Comparison of ENCODE assay signal across 27 cellular contexts in genomic region chr20:31632503-31633338, GRCh38. TPM values are rescaled to one million over a fixed set of nuclear protein-coding genes. Genes with fewer than 3 reads are reported as not detected.
DNase-seq lines count a peak whose midpoint lies in the region; ATAC-seq, FAIRE-seq and TF ChIP-seq lines count a peak whose summit lies in the region.
"Had no signal": no experiment of that assay in that cellular context is flagged by ENCODE, and none has a peak within 500 bp of the region (broad histone marks: within the 10 kb centered on the region; RNA-seq: fewer than 3 reads in every experiment).

No MANE protein-coding gene starts in this region.

- H3K4me1 ChIP-seq in H1 (replicated peaks in 1 of 4; ENCODE audit: control insufficient read depth in 3 of 4, insufficient read depth in 4 of 4, low read length in 3 of 4) (peaks cover 0 to 2% (median 0%) of the 10 kb centered on the region in 4 experiments; a peak in 3 of 7 replicates), kidney (ENCODE audit: control insufficient read depth in 1 of 2, insufficient read depth in 1 of 2, low read depth in 1 of 2, low read length in 2 of 2) (no peaks in the 10 kb centered on the region), osteoblast (ENCODE audit: insufficient read depth, low read length) (no peaks in the 10 kb centered on the region)
- H3K4me1 ChIP-seq: BLaER1 had no signal

- no peak for TF ChIP-seq POLR2A in H1 (IDR thresholded peaks at IDR 0.05; ENCODE audit: control extremely low read depth in 1 of 2, low read depth in 2 of 2, low read length in 2 of 2)

- H2AFZ ChIP-seq in H1 (ENCODE audit: low read length) (no peak overlapping the region), osteoblast (ENCODE audit: low read length) (no peak overlapping the region)

- POLR2A ChIA-PET in H1 (lab: Charles Lee; ENCODE audit: partially characterized antibody): interaction anchor here (0.8 to 2.0 kb wide), 8 partner anchors 9 to 91 kb away, joined by 3 to 7 read pairs (median 3); partner anchors contain the start of gene ID1

- CTCF ChIA-PET in H1 (lab: Charles Lee; ENCODE audit: partially characterized antibody): interaction anchor here (0.7 to 7.5 kb wide), 25 partner anchors 9 to 154 kb away, joined by 3 to 95 read pairs (median 5); partner anchors contain the start of genes BCL2L1 and TPX2

- no peak overlapping the region for H3K27ac Mint-ChIP-seq in activated T-helper 1 cell treated with anti-CD3 and anti-CD28 coated beads, Interleukin-12 subunit alpha, Interleukin-12 subunit beta, Interleukin-2, Interleukin-4 antibody, amounts not matched to agents 30 ng/mL and 10 ng/mL and 1 ng/mL, durations not matched to agents 14 hours and 24 hours and 36 hours

- H3K36me3 ChIP-seq in H7 (replicated peaks; ENCODE audit: control insufficient read depth, insufficient read depth, low read length) (no peaks in the 10 kb centered on the region), H1 (ENCODE audit: control insufficient read depth in 2 of 4, insufficient read depth in 4 of 4, low read length in 3 of 4) (no peaks in the 10 kb centered on the region), kidney (ENCODE audit: control insufficient read depth in 1 of 2, insufficient read depth in 2 of 2, low read length in 2 of 2) (no peaks in the 10 kb centered on the region), osteoblast (ENCODE audit: insufficient read depth, low read length) (no peaks in the 10 kb centered on the region)
- H3K36me3 ChIP-seq: BLaER1, MG63 had no signal

- no peak overlapping the region for H3K23ac ChIP-seq in H1 (ENCODE audit: insufficient read length)

- ATAC-seq in sciatic nerve: no peak
- ATAC-seq in activated CD4-positive, CD25-positive, alpha-beta regulatory T cell treated with anti-CD3 and anti-CD28 coated beads, Interleukin-2, amount 50 U/mL, for 24 hours: no peak

- H2BK5ac ChIP-seq in H1 (ENCODE audit: low read depth, low read length): 0 out of 2 replicates have a peak overlapping the region, but pooled peaks have one; percentile 16

- WGBS in H1 (ENCODE audit: extremely low coverage in 1 of 2, insufficient coverage in 1 of 2, insufficient read length in 1 of 2, insufficient replicate concordance in 2 of 2, low coverage in 1 of 2, low lambda C conversion rate in 2 of 2, missing lambda C conversion rate in 1 of 2), 2 experiments: 93% methylated on average over 40 of the region's 40 CpGs; no CpG with 5 or more reads in 1 of the 2 experiments

- FAIRE-seq in H1 (lab: Jason Lieb, UNC) (no peak), kidney (lab: Jason Lieb, UNC) (no peak)
- FAIRE-seq: GM19239 had no signal

- no peaks in the 10 kb centered on the region for H3K4me1 Mint-ChIP-seq in activated T-helper 1 cell treated with anti-CD3 and anti-CD28 coated beads, Interleukin-12 subunit alpha, Interleukin-12 subunit beta, Interleukin-2, Interleukin-4 antibody, amounts not matched to agents 30 ng/mL and 10 ng/mL and 1 ng/mL, durations not matched to agents 14 hours and 24 hours and 36 hours (ENCODE audit: low read depth)
- H3K4me1 Mint-ChIP-seq: CD4-positive, CD25-positive, alpha-beta regulatory T cell had no signal

- no peak overlapping the region for H3K9ac ChIP-seq in H1 (replicated peaks in 1 of 4; ENCODE audit: extremely low read depth in 1 of 4, low read depth in 3 of 4, low read length in 3 of 4)
- no peak overlapping the region for H3K9ac ChIP-seq in kidney (ENCODE audit: low read length in 2 of 2)
- H3K9ac ChIP-seq: BLaER1 had no signal

- H3K4ac ChIP-seq in H1 (replicated peaks; ENCODE audit: insufficient read length, low read depth, low read length): no peak overlapping the region

- H4K8ac ChIP-seq in H1 (ENCODE audit: extremely low read depth, insufficient read depth, low read length): no peak overlapping the region

- no peak for TF ChIP-seq RAD21 in H1 (IDR thresholded peaks at IDR 0.05 in 1 of 2, conservative IDR thresholded peaks at IDR 0.05 in 1 of 2; ENCODE audit: low read depth in 2 of 2, low read length in 2 of 2)

- no peak overlapping the region for H3K4me2 ChIP-seq in H1 (ENCODE audit: insufficient read depth in 1 of 2, low read depth in 2 of 2, low read length in 2 of 2)
- no peak overlapping the region for H3K4me2 ChIP-seq in osteoblast (ENCODE audit: insufficient read depth, low read length)
- H3K4me2 ChIP-seq: BLaER1 had no signal

- H3K18ac ChIP-seq in H1 (ENCODE audit: extremely low read depth, low read length): no peak overlapping the region

- H3K27me3 ChIP-seq in H7 (ENCODE audit: control insufficient read depth, insufficient read depth, low read length) (no peaks in the 10 kb centered on the region), H1 (replicated peaks in 1 of 4; ENCODE audit: control insufficient read depth in 3 of 4, extremely low read depth in 1 of 4, insufficient read depth in 3 of 4, low read length in 3 of 4) (no peaks in the 10 kb centered on the region), osteoblast (ENCODE audit: insufficient read depth, low read length) (peaks cover 4% of the 10 kb centered on the region)
- H3K27me3 ChIP-seq: BLaER1, MG63 had no signal

- H3K27me3 Mint-ChIP-seq in activated T-helper 1 cell treated with anti-CD3 and anti-CD28 coated beads, Interleukin-12 subunit alpha, Interleukin-12 subunit beta, Interleukin-2, Interleukin-4 antibody, amounts not matched to agents 30 ng/mL and 10 ng/mL and 1 ng/mL, durations not matched to agents 14 hours and 24 hours and 36 hours (ENCODE audit: insufficient read depth): peaks cover 2% of the 10 kb centered on the region

- H3K14ac ChIP-seq in H1 (ENCODE audit: insufficient read length): no peak overlapping the region

- no peak overlapping the region for H3K4me3 Mint-ChIP-seq in activated T-helper 1 cell treated with anti-CD3 and anti-CD28 coated beads, Interleukin-12 subunit alpha, Interleukin-12 subunit beta, Interleukin-2, Interleukin-4 antibody, amounts not matched to agents 30 ng/mL and 10 ng/mL and 1 ng/mL, durations not matched to agents 14 hours and 24 hours and 36 hours
- H3K4me3 Mint-ChIP-seq: CD4-positive, CD25-positive, alpha-beta regulatory T cell; H9 had no signal

- H3K36me3 Mint-ChIP-seq in activated T-helper 1 cell treated with anti-CD3 and anti-CD28 coated beads, Interleukin-12 subunit alpha, Interleukin-12 subunit beta, Interleukin-2, Interleukin-4 antibody, amounts not matched to agents 30 ng/mL and 10 ng/mL and 1 ng/mL, durations not matched to agents 14 hours and 24 hours and 36 hours (ENCODE audit: low read depth): no peaks in the 10 kb centered on the region
- H3K36me3 Mint-ChIP-seq: CD4-positive, CD25-positive, alpha-beta regulatory T cell had no signal

- H3K4me3 ChIP-seq in H7 (ENCODE audit: insufficient read depth, low read depth, low read length) (no peak overlapping the region), H1 (ENCODE audit: extremely low read depth in 1 of 4, insufficient read depth in 2 of 4, low read depth in 3 of 4, low read length in 4 of 4) (no peak overlapping the region), kidney (ENCODE audit: low read length in 2 of 2) (no peak overlapping the region), osteoblast (ENCODE audit: insufficient read depth, low read length) (no peak overlapping the region)
- H3K4me3 ChIP-seq: BLaER1, MG63, SK-N-MC had no signal

- no peak overlapping the region for H4K91ac ChIP-seq in H1 (replicated peaks; ENCODE audit: insufficient read length, low read length)

- TF ChIP-seq CTCF in H1 (IDR thresholded peaks at IDR 0.05; ENCODE audit: control extremely low read depth in 1 of 3, insufficient read depth in 1 of 3, low read depth in 1 of 3, low read length in 3 of 3) (no peak), kidney (IDR thresholded peaks at IDR 0.05; ENCODE audit: borderline replicate concordance, extremely low read depth, insufficient read depth) (no peak), osteoblast (IDR thresholded peaks at IDR 0.05; ENCODE audit: extremely low read depth, low read depth, low read length) (no peak)

- no peak overlapping the region for H2AK5ac ChIP-seq in H1 (ENCODE audit: low read depth, low read length)

- H4K20me1 ChIP-seq in H1 (replicated peaks in 1 of 2; ENCODE audit: control insufficient read depth in 1 of 2, insufficient read depth in 2 of 2, low read length in 2 of 2): no peaks in the 10 kb centered on the region
- H4K20me1 ChIP-seq in osteoblast (ENCODE audit: insufficient read depth, low read length): no peaks in the 10 kb centered on the region
- H4K20me1 ChIP-seq: BLaER1 had no signal

- TF ChIP-seq EP300 in H1 (IDR thresholded peaks at IDR 0.05; ENCODE audit: borderline replicate concordance in 1 of 2, low read depth in 2 of 2, low read length in 2 of 2): no peak

- no peaks in the 10 kb centered on the region for H3K9me3 Mint-ChIP-seq in activated T-helper 1 cell treated with anti-CD3 and anti-CD28 coated beads, Interleukin-12 subunit alpha, Interleukin-12 subunit beta, Interleukin-2, Interleukin-4 antibody, amounts not matched to agents 30 ng/mL and 10 ng/mL and 1 ng/mL, durations not matched to agents 14 hours and 24 hours and 36 hours
- H3K9me3 Mint-ChIP-seq: CD4-positive, CD25-positive, alpha-beta regulatory T cell; H9 had no signal

- no peaks in the 10 kb centered on the region for H3K23me2 ChIP-seq in H1 (ENCODE audit: low read depth, low read length)

- no peaks in the 10 kb centered on the region for H3K9me3 ChIP-seq in H1 (ENCODE audit: insufficient read depth in 2 of 2, low read depth in 1 of 2, low read length in 1 of 2)
- no peaks in the 10 kb centered on the region for H3K9me3 ChIP-seq in kidney (ENCODE audit: control insufficient read depth in 1 of 2, low read length in 2 of 2)
- H3K9me3 ChIP-seq in osteoblast (ENCODE audit: low read depth, low read length): no peaks in the 10 kb centered on the region
- H3K9me3 ChIP-seq: BLaER1, MG63 had no signal

- no peak overlapping the region for H3K27ac ChIP-seq in H1 (ENCODE audit: low read depth, low read length)
- H3K27ac ChIP-seq in kidney (ENCODE audit: low read depth in 2 of 2, low read length in 2 of 2): no peak overlapping the region
- H3K27ac ChIP-seq in osteoblast (ENCODE audit: low read depth, low read length): no peak overlapping the region
- H3K27ac ChIP-seq: BLaER1, SK-N-MC had no signal

- intact Hi-C loops in kidney (cut with DNase I) (no loop called here), sciatic nerve (cut with DNase I) (no loop called here)
- intact Hi-C loops in activated T-helper 1 cell treated with anti-CD3 and anti-CD28 coated beads, Interleukin-12 subunit alpha, Interleukin-12 subunit beta, Interleukin-2, Interleukin-4 antibody, amounts not matched to agents 30 ng/mL and 10 ng/mL and 1 ng/mL, durations not matched to agents 14 hours and 24 hours and 36 hours (cut with micrococcal nuclease): no loop called here

- H3K79me2 ChIP-seq in H1 (ENCODE audit: control insufficient read depth in 1 of 2, insufficient read depth in 2 of 2, low read length in 2 of 2): no peaks in the 10 kb centered on the region
- no peaks in the 10 kb centered on the region for H3K79me2 ChIP-seq in osteoblast (ENCODE audit: insufficient read depth, low read length)

- no peak overlapping the region for H4K5ac ChIP-seq in H1 (ENCODE audit: insufficient read length, low read depth, low read length)

- no peaks in the 10 kb centered on the region for H3K79me1 ChIP-seq in H1 (ENCODE audit: low read depth, low read length)

- no peak overlapping the region for H3K56ac ChIP-seq in H1 (replicated peaks; ENCODE audit: insufficient read length, low read depth, low read length)

- DNase-seq in H7: peak; percentile 53
- no peak for DNase-seq in H1 (ENCODE audit: low read depth in 1 of 2, low spot score in 2 of 2)
- peak; percentile 76 for DNase-seq in kidney
- peak; percentile 69 for DNase-seq in osteoblast (ENCODE audit: insufficient read length, low spot score, missing footprints)
- DNase-seq in stimulated activated CD4-positive, alpha-beta T cell treated with anti-CD3 and anti-CD28 coated beads, Interleukin-2, amount 100 ng/mL, for 48 hours: no peak
- no peak for DNase-seq in sciatic nerve (ENCODE audit: low spot score)
- DNase-seq in activated T-helper 1 cell treated with anti-CD3 and anti-CD28 coated beads, Interleukin-12 subunit alpha, Interleukin-12 subunit beta, Interleukin-2, Interleukin-4 antibody, amounts not matched to agents 30 ng/mL and 10 ng/mL and 1 ng/mL, durations not matched to agents 14 hours and 24 hours and 36 hours (ENCODE audit: low spot score): no peak
- DNase-seq: CD4-positive, CD25-positive, alpha-beta regulatory T cell; DMS153; H9; KG1; MG63; NCI-H1417; NCI-H1694; NCI-H2029 treated with DMSO at 0.1 percent for 48 hours; NCI-H446 treated with DMSO at 0.1 percent for 48 hours; NCI-H526; NCI-H82; NK-92 treated with Interleukin-12 subunit alpha and Interleukin-12 subunit beta, amount 100 ng/mL, for 24 hours; RPMI8226; SIG-M5 had no signal

- H2BK15ac ChIP-seq in H1 (ENCODE audit: low read length): no peak overlapping the region

- no peak overlapping the region for H2BK120ac ChIP-seq in H1 (replicated peaks; ENCODE audit: low read depth, low read length)

- H2BK20ac ChIP-seq in H1 (ENCODE audit: low read length): no peak overlapping the region

- H2BK12ac ChIP-seq in H1 (ENCODE audit: low read depth, low read length): no peak overlapping the region

RNA-seq across cellular contexts. Expression of gene COX4I2, which starts 5.0 kb away (rescaled TPM):
- 0.21 TPM in 1 of 2 replicates, not detected in the other for total RNA-seq in H7 (2014; rRNA removed; shearing (Covaris generic))
- total RNA-seq in H1 (2021; fragmentation: NEBNext Ultra II Directional; extraction: Animal tissue kit (Norgen Biotek cat#: 25700)): not detected in 2 replicates
- polyA plus RNA-seq in H1 (2011; rRNA removed) (0.26 and 0.97 TPM in 2 replicates), kidney (ENCODE audit: insufficient read depth, low read depth, low replicate concordance) (6.9 TPM)
- 0.14 TPM for polyA plus RNA-seq in H1 (2011; cell fraction: cytosol; rRNA removed)
- polyA plus RNA-seq in H1 (2011; cell fraction: nucleus; rRNA removed): not detected
- 0.64 TPM in 1 of 4 replicates, not detected in the others for polyA plus RNA-seq in H1 (2012, experiment 1 of 2)
- not detected for polyA plus RNA-seq in H1 (2012, experiment 2 of 2)
- not detected for polyA plus RNA-seq in H1 (2013, experiment 1 of 2)
- polyA plus RNA-seq in H1 (2013, experiment 2 of 2): not detected
- polyA minus RNA-seq in H1 (2011; rRNA and poly(A)+ RNA removed): not detected in 2 replicates
- not detected for polyA minus RNA-seq in H1 (2011; cell fraction: cytosol; rRNA and poly(A)+ RNA removed)
- polyA minus RNA-seq in H1 (2011; cell fraction: nucleus; rRNA and poly(A)+ RNA removed): not detected
- total RNA-seq in kidney (1.3 TPM), osteoblast (not detected in 2 replicates), sciatic nerve (8.3 TPM)
- not detected in 2 replicates for total RNA-seq in activated T-helper 1 cell treated with anti-CD3 and anti-CD28 coated beads, Interleukin-12 subunit alpha, Interleukin-12 subunit beta, Interleukin-2, Interleukin-4 antibody, amounts not matched to agents 30 ng/mL and 10 ng/mL and 1 ng/mL, durations not matched to agents 14 hours and 24 hours and 36 hours
- total RNA-seq: A172; CD4-positive, CD25-positive, alpha-beta regulatory T cell; H9; HT1080 had no signal
- polyA plus RNA-seq: CD4-positive, CD25-positive, alpha-beta regulatory T cell had no signal

RNA-seq across cellular contexts. Expression of gene ID1, which starts 27.6 kb away (rescaled TPM):
- total RNA-seq in H7 (2014; rRNA removed; shearing (Covaris generic)): 424 and 491 TPM in 2 replicates
- 120 and 131 TPM in 2 replicates for total RNA-seq in H1 (2021; fragmentation: NEBNext Ultra II Directional; extraction: Animal tissue kit (Norgen Biotek cat#: 25700))
- 357 and 566 TPM in 2 replicates for polyA plus RNA-seq in H1 (2011; rRNA removed)
- polyA plus RNA-seq in H1 (2011; cell fraction: cytosol; rRNA removed): 348 TPM
- polyA plus RNA-seq in H1 (2011; cell fraction: nucleus; rRNA removed): 267 TPM
- polyA plus RNA-seq in H1 (2012, experiment 1 of 2): 86.5 to 154 TPM (median 117 TPM) in 4 replicates
- 207 TPM for polyA plus RNA-seq in H1 (2012, experiment 2 of 2)
- polyA plus RNA-seq in H1 (2013, experiment 1 of 2): 89.8 TPM
- 87.6 TPM for polyA plus RNA-seq in H1 (2013, experiment 2 of 2)
- 27.5 and 45.7 TPM in 2 replicates for polyA minus RNA-seq in H1 (2011; rRNA and poly(A)+ RNA removed)
- polyA minus RNA-seq in H1 (2011; cell fraction: cytosol; rRNA and poly(A)+ RNA removed): 181 TPM
- 200 TPM for polyA minus RNA-seq in H1 (2011; cell fraction: nucleus; rRNA and poly(A)+ RNA removed)
- 189 TPM for total RNA-seq in kidney
- 293 TPM for polyA plus RNA-seq in kidney (ENCODE audit: insufficient read depth, low read depth, low replicate concordance)
- 56.3 and 82.5 TPM in 2 replicates for total RNA-seq in osteoblast
- 373 TPM for total RNA-seq in sciatic nerve
- total RNA-seq in activated T-helper 1 cell treated with anti-CD3 and anti-CD28 coated beads, Interleukin-12 subunit alpha, Interleukin-12 subunit beta, Interleukin-2, Interleukin-4 antibody, amounts not matched to agents 30 ng/mL and 10 ng/mL and 1 ng/mL, durations not matched to agents 14 hours and 24 hours and 36 hours: 3.4 and 4.0 TPM in 2 replicates

Comparison
In these comparisons a context has a peak if more than half of its experiments do, and no peak if none do; other contexts are left out.
1. DNase-seq: peak in H7 (single experiment), kidney (single experiment) and osteoblast (single experiment); none in H1 (0 of 2), stimulated activated CD4-positive, alpha-beta T cell treated with anti-CD3 and anti-CD28 coated beads, Interleukin-2, amount 100 ng/mL, for 48 hours (0 of 2), sciatic nerve (single experiment) and activated T-helper 1 cell treated with anti-CD3 and anti-CD28 coated beads, Interleukin-12 subunit alpha, Interleukin-12 subunit beta, Interleukin-2, Interleukin-4 antibody, amounts not matched to agents 30 ng/mL and 10 ng/mL and 1 ng/mL, durations not matched to agents 14 hours and 24 hours and 36 hours (single experiment).
2. RNA of gene ID1, which starts 27.6 kb away (total RNA-seq): 424 to 491 TPM in H7, 373 TPM in sciatic nerve (single experiment), 189 TPM in kidney (single experiment), 120 to 131 TPM in H1 and 56.3 to 82.5 TPM in osteoblast; 3.4 to 4.0 TPM in activated T-helper 1 cell treated with anti-CD3 and anti-CD28 coated beads, Interleukin-12 subunit alpha, Interleukin-12 subunit beta, Interleukin-2, Interleukin-4 antibody, amounts not matched to agents 30 ng/mL and 10 ng/mL and 1 ng/mL, durations not matched to agents 14 hours and 24 hours and 36 hours; every median in the first group is over 10 times any median in the second.